Comparison of ENCODE assay signal across 1 cellular context in the genomic region with DNA sequence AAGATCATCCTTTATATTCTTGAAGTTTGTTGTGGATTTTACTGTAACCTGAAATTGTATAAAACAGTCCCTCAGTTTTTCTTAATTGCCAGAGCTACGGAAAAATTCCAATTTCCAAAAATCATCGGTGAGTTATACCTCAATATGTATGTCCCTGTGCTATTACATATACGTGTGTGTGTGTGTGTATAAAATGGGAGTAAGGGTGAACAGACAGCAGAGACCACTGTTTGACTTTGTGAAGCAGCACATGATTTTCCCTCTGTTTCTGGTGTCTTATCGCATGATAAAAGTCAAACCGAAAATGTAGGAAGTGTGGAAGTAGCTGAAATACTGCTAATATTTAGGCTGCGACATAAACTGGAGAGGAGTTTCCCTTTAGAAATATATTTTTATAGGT.
TF ChIP-seq lines count a peak whose summit lies in the region.

No MANE protein-coding gene starts in this region.

TF ChIP-seq in GM12878, 131 proteins besides CTCF, POLR2A, EP300 and RAD21:
- TF ChIP-seq RB1 (IDR thresholded peaks at IDR 0.05; ENCODE audit: borderline replicate concordance): no peak
- no peak for TF ChIP-seq NBN (IDR thresholded peaks at IDR 0.05)
- no peak for TF ChIP-seq MXI1 (IDR thresholded peaks at IDR 0.05; ENCODE audit: low read depth, low read length)
- TF ChIP-seq, protein P1, sequence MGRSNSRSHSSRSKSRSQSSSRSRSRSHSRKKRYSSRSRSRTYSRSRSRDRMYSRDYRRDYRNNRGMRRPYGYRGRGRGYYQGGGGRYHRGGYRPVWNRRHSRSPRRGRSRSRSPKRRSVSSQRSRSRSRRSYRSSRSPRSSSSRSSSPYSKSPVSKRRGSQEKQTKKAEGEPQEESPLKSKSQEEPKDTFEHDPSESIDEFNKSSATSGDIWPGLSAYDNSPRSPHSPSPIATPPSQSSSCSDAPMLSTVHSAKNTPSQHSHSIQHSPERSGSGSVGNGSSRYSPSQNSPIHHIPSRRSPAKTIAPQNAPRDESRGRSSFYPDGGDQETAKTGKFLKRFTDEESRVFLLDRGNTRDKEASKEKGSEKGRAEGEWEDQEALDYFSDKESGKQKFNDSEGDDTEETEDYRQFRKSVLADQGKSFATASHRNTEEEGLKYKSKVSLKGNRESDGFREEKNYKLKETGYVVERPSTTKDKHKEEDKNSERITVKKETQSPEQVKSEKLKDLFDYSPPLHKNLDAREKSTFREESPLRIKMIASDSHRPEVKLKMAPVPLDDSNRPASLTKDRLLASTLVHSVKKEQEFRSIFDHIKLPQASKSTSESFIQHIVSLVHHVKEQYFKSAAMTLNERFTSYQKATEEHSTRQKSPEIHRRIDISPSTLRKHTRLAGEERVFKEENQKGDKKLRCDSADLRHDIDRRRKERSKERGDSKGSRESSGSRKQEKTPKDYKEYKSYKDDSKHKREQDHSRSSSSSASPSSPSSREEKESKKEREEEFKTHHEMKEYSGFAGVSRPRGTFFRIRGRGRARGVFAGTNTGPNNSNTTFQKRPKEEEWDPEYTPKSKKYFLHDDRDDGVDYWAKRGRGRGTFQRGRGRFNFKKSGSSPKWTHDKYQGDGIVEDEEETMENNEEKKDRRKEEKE (IDR thresholded peaks at IDR 0.05): no peak
- peak; percentile 36; the same call in 1 of the 2 replicates for TF ChIP-seq SMC3 (IDR thresholded peaks at IDR 0.05; ENCODE audit: borderline replicate concordance, low read length)
- TF ChIP-seq, protein P2, sequence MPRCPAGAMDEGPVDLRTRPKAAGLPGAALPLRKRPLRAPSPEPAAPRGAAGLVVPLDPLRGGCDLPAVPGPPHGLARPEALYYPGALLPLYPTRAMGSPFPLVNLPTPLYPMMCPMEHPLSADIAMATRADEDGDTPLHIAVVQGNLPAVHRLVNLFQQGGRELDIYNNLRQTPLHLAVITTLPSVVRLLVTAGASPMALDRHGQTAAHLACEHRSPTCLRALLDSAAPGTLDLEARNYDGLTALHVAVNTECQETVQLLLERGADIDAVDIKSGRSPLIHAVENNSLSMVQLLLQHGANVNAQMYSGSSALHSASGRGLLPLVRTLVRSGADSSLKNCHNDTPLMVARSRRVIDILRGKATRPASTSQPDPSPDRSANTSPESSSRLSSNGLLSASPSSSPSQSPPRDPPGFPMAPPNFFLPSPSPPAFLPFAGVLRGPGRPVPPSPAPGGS (IDR thresholded peaks at IDR 0.05; ENCODE audit: borderline replicate concordance, insufficient read depth, low read depth, low read length, poor library complexity, severe bottlenecking): no peak
- TF ChIP-seq JUNB (IDR thresholded peaks at IDR 0.05): no peak
- TF ChIP-seq IRF4 (IDR thresholded peaks at IDR 0.05; ENCODE audit: low read depth, low read length): 0 out of 2 replicates have a peak, but pooled peaks have one; percentile 32
- no peak for TF ChIP-seq MEF2B (IDR thresholded peaks at IDR 0.05; ENCODE audit: partially characterized antibody, poor library complexity, severe bottlenecking)
- TF ChIP-seq, protein P3, sequence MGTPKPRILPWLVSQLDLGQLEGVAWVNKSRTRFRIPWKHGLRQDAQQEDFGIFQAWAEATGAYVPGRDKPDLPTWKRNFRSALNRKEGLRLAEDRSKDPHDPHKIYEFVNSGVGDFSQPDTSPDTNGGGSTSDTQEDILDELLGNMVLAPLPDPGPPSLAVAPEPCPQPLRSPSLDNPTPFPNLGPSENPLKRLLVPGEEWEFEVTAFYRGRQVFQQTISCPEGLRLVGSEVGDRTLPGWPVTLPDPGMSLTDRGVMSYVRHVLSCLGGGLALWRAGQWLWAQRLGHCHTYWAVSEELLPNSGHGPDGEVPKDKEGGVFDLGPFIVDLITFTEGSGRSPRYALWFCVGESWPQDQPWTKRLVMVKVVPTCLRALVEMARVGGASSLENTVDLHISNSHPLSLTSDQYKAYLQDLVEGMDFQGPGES (IDR thresholded peaks at IDR 0.05): no peak
- TF ChIP-seq, protein P4, sequence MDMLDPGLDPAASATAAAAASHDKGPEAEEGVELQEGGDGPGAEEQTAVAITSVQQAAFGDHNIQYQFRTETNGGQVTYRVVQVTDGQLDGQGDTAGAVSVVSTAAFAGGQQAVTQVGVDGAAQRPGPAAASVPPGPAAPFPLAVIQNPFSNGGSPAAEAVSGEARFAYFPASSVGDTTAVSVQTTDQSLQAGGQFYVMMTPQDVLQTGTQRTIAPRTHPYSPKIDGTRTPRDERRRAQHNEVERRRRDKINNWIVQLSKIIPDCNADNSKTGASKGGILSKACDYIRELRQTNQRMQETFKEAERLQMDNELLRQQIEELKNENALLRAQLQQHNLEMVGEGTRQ (IDR thresholded peaks at IDR 0.05; ENCODE audit: borderline replicate concordance, low read depth, low read length): no peak
